Comparison of ENCODE assay signal across 18 cellular contexts in genomic region chr1:227726318-227726717, GRCh38. TPM values are rescaled to one million over a fixed set of nuclear protein-coding genes. Genes with fewer than 3 reads are reported as not detected.
DNase-seq lines count a peak whose midpoint lies in the region; ATAC-seq and TF ChIP-seq lines count a peak whose summit lies in the region.
"Had no signal": no experiment of that assay in that cellular context is flagged by ENCODE, and none has a peak within 500 bp of the region (broad histone marks: within the 10 kb centered on the region; RNA-seq: fewer than 3 reads in every experiment).

No MANE protein-coding gene starts in this region.

- peaks cover 16% of the 10 kb centered on the region for H3K9me3 ChIP-seq in CD4-positive, alpha-beta T cell (ENCODE audit: control insufficient read depth, low read length)
- H3K9me3 ChIP-seq in SK-N-SH: no peaks in the 10 kb centered on the region

- peaks cover 4 to 6% of the 10 kb centered on the region in 2 experiments for H3K36me3 ChIP-seq in SK-N-SH (replicated peaks in 1 of 2; ENCODE audit: control insufficient read depth in 1 of 2, insufficient read depth in 2 of 2, low read length in 1 of 2)

- TF ChIP-seq RAD21 in SK-N-SH (IDR thresholded peaks at IDR 0.05; ENCODE audit: low read length): no peak

- H3K27me3 ChIP-seq in CD4-positive, alpha-beta T cell (ENCODE audit: control insufficient read depth, insufficient read depth, low read length): no peaks in the 10 kb centered on the region
- no peaks in the 10 kb centered on the region for H3K27me3 ChIP-seq in SK-N-SH (ENCODE audit: insufficient read depth)
- H3K27me3 ChIP-seq: BLaER1 had no signal

- no peaks in the 10 kb centered on the region for H3K9me2 ChIP-seq in SK-N-SH

- no peak overlapping the region for H3K4me2 ChIP-seq in SK-N-SH
- H3K4me2 ChIP-seq: BLaER1 had no signal

- DNase-seq in CD4-positive, alpha-beta T cell: no peak
- peak; percentile 39 for DNase-seq in SK-N-SH
- DNase-seq in neural crest cell (ENCODE audit: low read depth, low spot score): no peak
- DNase-seq in ecto neural progenitor cell (ENCODE audit: low spot score): no peak
- no peak for DNase-seq in cerebellar cortex (ENCODE audit: low spot score)
- no peak for DNase-seq in immature natural killer cell
- DNase-seq: 8988T; ACHN; BE2C; Caco-2; Calu3; CD8-positive, alpha-beta T cell; DMS79 treated with DMSO at 0.1 percent for 48 hours; GF-D8 had no signal

- H3K27me3 Mint-ChIP-seq in CD4-positive, alpha-beta T cell: peaks cover 5% of the 10 kb centered on the region
- H3K27me3 Mint-ChIP-seq in IgD-negative memory B cell (peaks cover 2% of the 10 kb centered on the region), neural crest cell (ENCODE audit: low read depth) (peaks cover 25% of the 10 kb centered on the region), immature natural killer cell (ENCODE audit: low read depth in 3 of 3) (peaks cover 1 to 8% (median 8%) of the 10 kb centered on the region in 3 donors)

- peak overlapping the region; percentile 73 for H3K4me3 Mint-ChIP-seq in CD4-positive, alpha-beta T cell
- H3K4me3 Mint-ChIP-seq in IgD-negative memory B cell (peak overlapping the region; percentile 19 to 90 (median 44)), neural crest cell (peak overlapping the region; percentile 60), immature natural killer cell (peak overlapping the region in 1 of 5 donors; percentile 14)

- H3K36me3 Mint-ChIP-seq in CD4-positive, alpha-beta T cell (ENCODE audit: low read depth): peaks cover 7% of the 10 kb centered on the region
- H3K36me3 Mint-ChIP-seq in IgD-negative memory B cell: no peaks in the 10 kb centered on the region
- H3K36me3 Mint-ChIP-seq in neural crest cell (ENCODE audit: low read depth): peaks cover 11% of the 10 kb centered on the region
- H3K36me3 Mint-ChIP-seq in immature natural killer cell: peaks cover 0 to 15% (median 0%) of the 10 kb centered on the region in 3 donors

- H3K79me2 ChIP-seq in SK-N-SH (ENCODE audit: insufficient read depth): no peaks in the 10 kb centered on the region

- no peak for ATAC-seq in CD4-positive, alpha-beta T cell (ENCODE audit: poor library complexity)
- no peak for ATAC-seq in GM19351 (IDR thresholded peaks at IDR 0.05; ENCODE audit: unreplicated experiment)
- ATAC-seq: CD8-positive, alpha-beta T cell had no signal

- CTCF ChIA-PET in CD4-positive, alpha-beta T cell (lab: Charles Lee): interaction anchor here (0.7 kb wide), 2 partner anchors 72 to 439 kb away, joined by 5 read pairs; no protein-coding TSS in a partner anchor
- CTCF ChIA-PET in SK-N-SH (lab: Yijun Ruan, JAX): no interaction called here

- peaks cover 5% of the 10 kb centered on the region for H3K9me3 Mint-ChIP-seq in CD4-positive, alpha-beta T cell
- H3K9me3 Mint-ChIP-seq in IgD-negative memory B cell: peaks cover 10 to 17% (median 17%) of the 10 kb centered on the region in 3 donors
- peaks cover 14% of the 10 kb centered on the region for H3K9me3 Mint-ChIP-seq in neural crest cell
- H3K9me3 Mint-ChIP-seq in immature natural killer cell: peaks cover 13 to 29% (median 21%) of the 10 kb centered on the region in 6 donors

- no peaks in the 10 kb centered on the region for H3F3A ChIP-seq in SK-N-SH (replicated peaks; ENCODE audit: insufficient read depth)

- POLR2A ChIA-PET in CD4-positive, alpha-beta T cell (lab: Charles Lee): interaction anchor here (0.6 kb wide), 1 partner anchor 333 kb away, joined by 3 read pairs; no protein-coding TSS in a partner anchor
- POLR2A ChIA-PET in SK-N-SH (lab: Yijun Ruan, JAX): no interaction called here

- no peak overlapping the region for H3K9ac ChIP-seq in SK-N-SH
- H3K9ac ChIP-seq: BLaER1 had no signal

- 19% methylated on average over 3 of the region's 3 CpGs for WGBS in SK-N-SH (ENCODE audit: low lambda C conversion rate)

- no peak overlapping the region for H3K4me3 ChIP-seq in SK-N-SH (ENCODE audit: low read depth in 2 of 2, low read length in 1 of 2)
- H3K4me3 ChIP-seq: BLaER1 had no signal

- TF ChIP-seq CTCF in CD4-positive, alpha-beta T cell (IDR thresholded peaks at IDR 0.05): no peak
- TF ChIP-seq CTCF in SK-N-SH (IDR thresholded peaks at IDR 0.05) (no peak), neural crest cell (conservative IDR thresholded peaks at IDR 0.05) (no peak)

- no peak overlapping the region for H3K27ac Mint-ChIP-seq in CD4-positive, alpha-beta T cell
- H3K27ac Mint-ChIP-seq in IgD-negative memory B cell: no peak overlapping the region
- no peak overlapping the region for H3K27ac Mint-ChIP-seq in neural crest cell (ENCODE audit: unreplicated experiment)
- H3K27ac Mint-ChIP-seq in immature natural killer cell: no peak overlapping the region
- H3K27ac Mint-ChIP-seq: CD8-positive, alpha-beta T cell had no signal

- peak in 1 of 2 experiments; percentile 40; a peak in 1 of 4 replicates for TF ChIP-seq EP300 in SK-N-SH (IDR thresholded peaks at IDR 0.05; ENCODE audit: borderline replicate concordance in 1 of 2, low read depth in 1 of 2, low read length in 1 of 2)

- no peak overlapping the region for H3K27ac ChIP-seq in CD4-positive, alpha-beta T cell (ENCODE audit: low read depth, low read length)
- H3K27ac ChIP-seq in SK-N-SH (ENCODE audit: low read depth in 2 of 2, low read length in 1 of 2): no peak overlapping the region
- H3K27ac ChIP-seq: BLaER1, C4-2B had no signal

- H3K4me1 ChIP-seq in SK-N-SH (ENCODE audit: control insufficient read depth in 1 of 2, insufficient read depth in 2 of 2, low read depth in 1 of 2, low read length in 1 of 2): peaks cover 6 to 22% of the 10 kb centered on the region in 2 experiments; a peak in 3 of 4 replicates

- H4K20me1 ChIP-seq in SK-N-SH (ENCODE audit: insufficient read depth): peaks cover 8% of the 10 kb centered on the region; the same call in 1 of the 2 replicates

- H3K4me1 Mint-ChIP-seq in CD4-positive, alpha-beta T cell (ENCODE audit: low read depth): peaks cover 25% of the 10 kb centered on the region
- H3K4me1 Mint-ChIP-seq in IgD-negative memory B cell (peaks cover 5 to 23% (median 16%) of the 10 kb centered on the region in 3 donors), neural crest cell (peaks cover 30% of the 10 kb centered on the region), immature natural killer cell (peaks cover 11 to 20% of the 10 kb centered on the region in 2 donors)

- intact Hi-C loops in CD4-positive, alpha-beta T cell (cut with DNase I, micrococcal nuclease): loop anchor here in 1 of 2 experiments (5.0 kb wide), 1 partner anchor 551 kb away; no protein-coding TSS in a partner anchor

- no peak overlapping the region for H2AFZ ChIP-seq in SK-N-SH (ENCODE audit: low read depth)

TF ChIP-seq in SK-N-SH, 30 proteins besides CTCF, POLR2A, EP300 and RAD21:
- no peak for TF ChIP-seq YY1 (IDR thresholded peaks at IDR 0.05; ENCODE audit: low read depth)
- no peak for TF ChIP-seq TCF12 (IDR thresholded peaks at IDR 0.05)
- no peak for TF ChIP-seq TEAD4 (IDR thresholded peaks at IDR 0.05; ENCODE audit: borderline replicate concordance, insufficient read depth)
- no peak for TF ChIP-seq EZH2phosphoT487 (IDR thresholded peaks at IDR 0.05; ENCODE audit: borderline replicate concordance, low read depth)
- no peak for TF ChIP-seq FOXM1 (IDR thresholded peaks at IDR 0.05; ENCODE audit: low read depth)
- TF ChIP-seq NFIC (IDR thresholded peaks at IDR 0.05; ENCODE audit: borderline replicate concordance): 0 out of 2 replicates have a peak, but pooled peaks have one; percentile 4
- peak; percentile 44 for TF ChIP-seq CHD2 (IDR thresholded peaks at IDR 0.05; ENCODE audit: low read length, partially characterized antibody)
- TF ChIP-seq SMC3 (IDR thresholded peaks at IDR 0.05; ENCODE audit: low read depth, low read length): no peak
- TF ChIP-seq RFX5 (IDR thresholded peaks at IDR 0.05; ENCODE audit: low read length): no peak
- TF ChIP-seq, protein P1, sequence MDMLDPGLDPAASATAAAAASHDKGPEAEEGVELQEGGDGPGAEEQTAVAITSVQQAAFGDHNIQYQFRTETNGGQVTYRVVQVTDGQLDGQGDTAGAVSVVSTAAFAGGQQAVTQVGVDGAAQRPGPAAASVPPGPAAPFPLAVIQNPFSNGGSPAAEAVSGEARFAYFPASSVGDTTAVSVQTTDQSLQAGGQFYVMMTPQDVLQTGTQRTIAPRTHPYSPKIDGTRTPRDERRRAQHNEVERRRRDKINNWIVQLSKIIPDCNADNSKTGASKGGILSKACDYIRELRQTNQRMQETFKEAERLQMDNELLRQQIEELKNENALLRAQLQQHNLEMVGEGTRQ (IDR thresholded peaks at IDR 0.05; ENCODE audit: borderline replicate concordance, low read depth, low read length): no peak
- no peak for TF ChIP-seq MXI1 (IDR thresholded peaks at IDR 0.05; ENCODE audit: low read depth, low read length)
- peak; percentile 79 for TF ChIP-seq GATA2 (CRISPR knock-in tag; IDR thresholded peaks at IDR 0.05)
- TF ChIP-seq RCOR1 (IDR thresholded peaks at IDR 0.05; ENCODE audit: low read length): peak; percentile 48; the same call in 1 of the 2 replicates

RNA-seq across cellular contexts. Expression of gene JMJD4, which starts 8.8 kb away (rescaled TPM):
- 10 to 100 TPM; 11.4 to 11.9 TPM for total RNA-seq in CD4-positive, alpha-beta T cell
- polyA plus RNA-seq in IgD-negative memory B cell (29.3 TPM), SK-N-SH (2012; rRNA removed) (15.0 and 16.6 TPM in 2 replicates), immature natural killer cell (10 to 100 TPM; 22.3 to 25.9 (median 25.0) TPM)
- 5.9 and 11.5 TPM in 2 replicates for polyA plus RNA-seq in SK-N-SH (2012; cell fraction: cytosol; rRNA removed)
- polyA plus RNA-seq in SK-N-SH (2012; cell fraction: nucleus; rRNA removed): 24.2 and 29.6 TPM in 2 replicates
- total RNA-seq in neural crest cell: 25.2 and 28.3 TPM in 2 replicates

RNA-seq across cellular contexts. Expression of gene SNAP47, which starts 8.9 kb away (rescaled TPM):
- total RNA-seq in CD4-positive, alpha-beta T cell: 10 to 100 TPM; 12.8 to 14.0 TPM
- polyA plus RNA-seq in IgD-negative memory B cell (42.9 TPM), SK-N-SH (2012; rRNA removed) (44.0 and 45.6 TPM in 2 replicates), immature natural killer cell (10 to 100 TPM; 37.0 to 44.9 (median 37.7) TPM)
- 41.0 and 45.9 TPM in 2 replicates for polyA plus RNA-seq in SK-N-SH (2012; cell fraction: cytosol; rRNA removed)
- 32.7 and 40.3 TPM in 2 replicates for polyA plus RNA-seq in SK-N-SH (2012; cell fraction: nucleus; rRNA removed)
- 42.9 and 45.3 TPM in 2 replicates for total RNA-seq in neural crest cell
